8 cellular contexts compared by ENCODE assay signal in the genomic region with DNA sequence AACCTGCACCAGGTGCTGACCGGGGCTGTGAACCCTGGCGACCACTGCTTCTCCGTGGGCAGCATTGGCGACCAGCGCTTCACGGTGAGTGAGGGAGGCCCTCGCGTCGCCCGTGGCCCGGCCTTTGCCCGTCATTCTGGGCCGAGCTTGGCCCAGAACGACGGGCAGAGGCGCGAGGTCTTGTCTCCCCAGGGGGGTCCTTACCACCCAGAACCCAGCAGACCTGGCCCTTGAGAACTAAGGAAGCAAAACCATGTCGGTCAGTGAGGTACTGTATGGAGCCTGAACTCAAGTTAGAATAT. TPM values are rescaled to one million over a fixed set of nuclear protein-coding genes. Genes with fewer than 3 reads are reported as not detected.
DNase-seq lines count a peak whose midpoint lies in the region; ATAC-seq and TF ChIP-seq lines count a peak whose summit lies in the region.

No MANE protein-coding gene starts in this region.

- peaks cover 44% of the 10 kb centered on the region for H3K4me1 ChIP-seq in suprapubic skin

- WGBS in suprapubic skin, result 0% methylated on average over 12 of the region's 18 CpGs

- no peak for TF ChIP-seq CTCF in suprapubic skin (IDR thresholded peaks at IDR 0.05)

- H3K36me3 Mint-ChIP-seq in T-helper 1 cell treated with Interleukin-12 subunit alpha and Interleukin-12 subunit beta and Interleukin-4 antibody, amounts not matched to agents 30 μg/mL and 1 μg/mL, for 36 hours (ENCODE audit: low read depth), result peaks cover 6% of the 10 kb centered on the region

- intact Hi-C loops in left colon (cut with DNase I, micrococcal nuclease), result no loop called here

- peak overlapping the region; percentile 99 for H3K4me3 Mint-ChIP-seq in T-helper 1 cell treated with Interleukin-12 subunit alpha and Interleukin-12 subunit beta and Interleukin-4 antibody, amounts not matched to agents 30 μg/mL and 1 μg/mL, for 36 hours

- H3K4me1 Mint-ChIP-seq in T-helper 1 cell treated with Interleukin-12 subunit alpha and Interleukin-12 subunit beta and Interleukin-4 antibody, amounts not matched to agents 30 μg/mL and 1 μg/mL, for 36 hours (ENCODE audit: low read depth), result peaks cover 31% of the 10 kb centered on the region

- H3K9me3 Mint-ChIP-seq in T-helper 1 cell treated with Interleukin-12 subunit alpha and Interleukin-12 subunit beta and Interleukin-4 antibody, amounts not matched to agents 30 μg/mL and 1 μg/mL, for 36 hours, result no peaks in the 10 kb centered on the region

- peak overlapping the region; percentile 60 for H3K4me3 ChIP-seq in suprapubic skin

- no peak for TF ChIP-seq POLR2A in suprapubic skin (IDR thresholded peaks at IDR 0.05)

- no peaks in the 10 kb centered on the region for H3K27me3 Mint-ChIP-seq in T-helper 1 cell treated with Interleukin-12 subunit alpha and Interleukin-12 subunit beta and Interleukin-4 antibody, amounts not matched to agents 30 μg/mL and 1 μg/mL, for 36 hours (ENCODE audit: low read depth)

- no peak for TF ChIP-seq EP300 in suprapubic skin (IDR thresholded peaks at IDR 0.05)

- no peak for DNase-seq in T-helper 1 cell
- DNase-seq in left colon, result no peak
- DNase-seq in suprapubic skin (ENCODE audit: low spot score in 2 of 2), result no peak
- no peak for DNase-seq in superior temporal gyrus (ENCODE audit: extremely low spot score)
- no peak for DNase-seq in stimulated activated CD4-positive, alpha-beta T cell treated with anti-CD3 and anti-CD28 coated beads, Interleukin-12 subunit alpha, Interleukin-12 subunit beta, amount 100 ng/mL, for 4 hours

- H3K9me3 ChIP-seq in suprapubic skin, result no peaks in the 10 kb centered on the region

- H3K27me3 ChIP-seq in suprapubic skin, result no peaks in the 10 kb centered on the region

- H3K36me3 ChIP-seq in suprapubic skin, result no peaks in the 10 kb centered on the region

- H3K27ac ChIP-seq in angular gyrus (ENCODE audit: low read depth, low read length) (peak overlapping the region; percentile 95), suprapubic skin (peak overlapping the region; percentile 92)

- ATAC-seq in HG03095 (IDR thresholded peaks at IDR 0.05; ENCODE audit: unreplicated experiment), result peak; percentile 5
- peak; percentile 29 for ATAC-seq in left colon

- H3K27ac Mint-ChIP-seq in T-helper 1 cell treated with Interleukin-12 subunit alpha and Interleukin-12 subunit beta and Interleukin-4 antibody, amounts not matched to agents 30 μg/mL and 1 μg/mL, for 36 hours, result peak overlapping the region; percentile 100

RNA-seq across cellular contexts. Expression of a gene that starts 0.6 kb away (rescaled TPM):
- total RNA-seq in left colon, result 10 to 100 TPM; 48.0 to 49.6 TPM
- total RNA-seq in suprapubic skin, result 10 to 100 TPM; 38.8 to 79.1 (median 47.9) TPM
